9 cellular contexts compared by ENCODE assay signal in the genomic region with DNA sequence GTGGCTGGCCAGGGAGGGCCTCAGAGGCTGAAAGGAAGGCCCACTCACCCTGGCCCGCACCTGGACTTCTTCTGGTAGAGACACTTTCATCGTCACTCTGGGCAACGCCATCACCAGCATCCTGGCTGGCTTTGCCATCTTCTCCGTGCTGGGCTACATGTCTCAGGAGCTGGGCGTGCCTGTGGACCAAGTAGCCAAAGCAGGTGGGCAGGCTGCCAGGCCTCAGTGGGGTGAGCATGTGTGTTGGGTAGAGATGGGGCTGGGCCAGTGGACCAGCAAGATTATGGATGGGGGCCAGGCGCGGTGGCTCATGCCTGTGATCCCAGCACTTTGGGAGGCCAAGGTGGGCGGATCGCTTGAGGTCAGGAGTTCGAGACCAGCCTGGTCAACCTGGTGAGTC. TPM values are rescaled to one million over a fixed set of nuclear protein-coding genes. Genes with fewer than 3 reads are reported as not detected.
"Had no signal": no experiment of that assay in that cellular context is flagged by ENCODE, and none has a peak within 500 bp of the region (broad histone marks: within the 10 kb centered on the region; RNA-seq: fewer than 3 reads in every experiment).

No MANE protein-coding gene starts in this region.

- H3K4me3 Mint-ChIP-seq: GM23338, H9 had no signal

- H3K36me3 Mint-ChIP-seq: IgD-negative memory B cell had no signal

- H3K4me2 ChIP-seq: GM23338 had no signal

- H3K4me3 ChIP-seq: GM23338 had no signal

- H3K27ac ChIP-seq: HL-60 had no signal

- ATAC-seq: GM23338, HepG2 had no signal

- H3K9me3 Mint-ChIP-seq: GM23338, H9 had no signal

- H3K27ac Mint-ChIP-seq: GM23338, H9, IgD-negative memory B cell had no signal

- DNase-seq: H9, HCEC 1CT had no signal

- FAIRE-seq: H1, H54, HepG2 had no signal

- H2AFZ ChIP-seq: GM23338 had no signal

RNA-seq across cellular contexts. Expression of gene SLC6A7, which starts 12.6 kb away (rescaled TPM):
- total RNA-seq: GM23338, H9, HepG2, HT1080 had no signal
- polyA plus RNA-seq: GM23338, HepG2, IgD-negative memory B cell had no signal

RNA-seq across cellular contexts. Expression of gene CDX1, which starts 35.9 kb away (rescaled TPM):
- total RNA-seq: GM23338, H1, HepG2, HT1080 had no signal
- polyA plus RNA-seq: GM23338, H1, HepG2, IgD-negative memory B cell had no signal
